Comparison of ENCODE assay signal across 1 cellular context in the genomic region with DNA sequence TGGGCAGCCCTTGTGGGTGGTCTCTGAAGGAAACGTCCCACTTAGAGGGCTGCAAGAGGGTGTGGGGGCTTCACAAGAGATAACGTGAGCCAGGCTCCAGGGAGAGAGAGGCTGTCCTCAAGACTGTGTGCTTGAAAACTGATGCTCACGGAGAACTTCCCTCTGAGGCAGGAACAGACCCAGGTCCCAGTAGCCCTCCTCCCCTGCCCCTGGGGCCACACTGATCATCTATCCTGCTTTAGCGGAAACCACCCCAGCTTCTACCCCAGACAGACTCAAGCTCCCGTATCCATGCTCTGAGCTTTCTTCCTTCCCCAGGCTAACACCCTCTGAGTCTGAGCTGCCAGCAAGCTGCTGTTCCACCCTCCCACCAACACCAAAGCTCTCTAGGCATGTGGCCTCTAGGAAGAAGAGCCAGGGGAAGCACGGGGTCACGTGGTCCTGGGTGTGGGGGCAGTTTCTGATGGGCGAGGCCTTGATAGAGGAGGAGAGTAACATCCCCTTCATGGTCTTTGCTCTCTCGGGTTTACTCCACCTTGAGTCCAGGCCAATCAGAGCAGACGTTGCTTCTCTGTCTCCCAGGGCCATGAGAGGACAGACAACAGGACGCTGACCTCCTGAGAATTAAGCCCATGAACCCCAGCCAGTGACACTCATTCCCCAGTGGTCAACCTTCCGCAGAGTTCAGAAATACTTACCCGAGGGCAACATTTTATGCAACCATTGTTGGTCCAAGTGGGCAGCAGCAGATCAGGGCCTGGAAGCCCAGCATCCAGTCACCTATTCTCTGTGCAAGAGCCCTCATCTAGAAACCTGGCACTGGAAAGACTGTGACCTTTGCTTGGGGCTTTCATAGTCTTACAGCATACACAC.
TF ChIP-seq lines count a peak whose summit lies in the region.

No MANE protein-coding gene starts in this region.

TF ChIP-seq in HepG2, 621 proteins besides CTCF, POLR2A, EP300 and RAD21 (continued from another document and continues in another):
- TF ChIP-seq, protein P1, sequence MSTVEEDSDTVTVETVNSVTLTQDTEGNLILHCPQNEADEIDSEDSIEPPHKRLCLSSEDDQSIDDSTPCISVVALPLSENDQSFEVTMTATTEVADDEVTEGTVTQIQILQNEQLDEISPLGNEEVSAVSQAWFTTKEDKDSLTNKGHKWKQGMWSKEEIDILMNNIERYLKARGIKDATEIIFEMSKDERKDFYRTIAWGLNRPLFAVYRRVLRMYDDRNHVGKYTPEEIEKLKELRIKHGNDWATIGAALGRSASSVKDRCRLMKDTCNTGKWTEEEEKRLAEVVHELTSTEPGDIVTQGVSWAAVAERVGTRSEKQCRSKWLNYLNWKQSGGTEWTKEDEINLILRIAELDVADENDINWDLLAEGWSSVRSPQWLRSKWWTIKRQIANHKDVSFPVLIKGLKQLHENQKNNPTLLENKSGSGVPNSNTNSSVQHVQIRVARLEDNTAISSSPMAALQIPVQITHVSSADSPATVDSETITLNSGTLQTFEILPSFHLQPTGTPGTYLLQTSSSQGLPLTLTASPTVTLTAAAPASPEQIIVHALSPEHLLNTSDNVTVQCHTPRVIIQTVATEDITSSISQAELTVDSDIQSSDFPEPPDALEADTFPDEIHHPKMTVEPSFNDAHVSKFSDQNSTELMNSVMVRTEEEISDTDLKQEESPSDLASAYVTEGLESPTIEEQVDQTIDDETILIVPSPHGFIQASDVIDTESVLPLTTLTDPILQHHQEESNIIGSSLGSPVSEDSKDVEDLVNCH (CRISPR knock-in tag; IDR thresholded peaks at IDR 0.05): peak; percentile 77; the same call in 1 of the 2 replicates
- peak; percentile 97; the same call in 1 of the 2 replicates for TF ChIP-seq PAX8 (CRISPR knock-in tag; IDR thresholded peaks at IDR 0.05; ENCODE audit: borderline replicate concordance)
- TF ChIP-seq, protein P2, sequence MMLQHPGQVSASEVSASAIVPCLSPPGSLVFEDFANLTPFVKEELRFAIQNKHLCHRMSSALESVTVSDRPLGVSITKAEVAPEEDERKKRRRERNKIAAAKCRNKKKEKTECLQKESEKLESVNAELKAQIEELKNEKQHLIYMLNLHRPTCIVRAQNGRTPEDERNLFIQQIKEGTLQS (CRISPR knock-in tag; IDR thresholded peaks at IDR 0.05): peak; percentile 44
- TF ChIP-seq ZNF282 (IDR thresholded peaks at IDR 0.05; ENCODE audit: partially characterized antibody): no peak
- TF ChIP-seq ESRRA (CRISPR knock-in tag; IDR thresholded peaks at IDR 0.05; ENCODE audit: low read depth): peak; percentile 97
- peak; percentile 85 for TF ChIP-seq TBL1XR1 (IDR thresholded peaks at IDR 0.05; ENCODE audit: borderline replicate concordance, low read length, partially characterized antibody)
- TF ChIP-seq HMG20A (CRISPR knock-in tag; IDR thresholded peaks at IDR 0.05; ENCODE audit: borderline replicate concordance): peak; percentile 80
- TF ChIP-seq, protein P3, sequence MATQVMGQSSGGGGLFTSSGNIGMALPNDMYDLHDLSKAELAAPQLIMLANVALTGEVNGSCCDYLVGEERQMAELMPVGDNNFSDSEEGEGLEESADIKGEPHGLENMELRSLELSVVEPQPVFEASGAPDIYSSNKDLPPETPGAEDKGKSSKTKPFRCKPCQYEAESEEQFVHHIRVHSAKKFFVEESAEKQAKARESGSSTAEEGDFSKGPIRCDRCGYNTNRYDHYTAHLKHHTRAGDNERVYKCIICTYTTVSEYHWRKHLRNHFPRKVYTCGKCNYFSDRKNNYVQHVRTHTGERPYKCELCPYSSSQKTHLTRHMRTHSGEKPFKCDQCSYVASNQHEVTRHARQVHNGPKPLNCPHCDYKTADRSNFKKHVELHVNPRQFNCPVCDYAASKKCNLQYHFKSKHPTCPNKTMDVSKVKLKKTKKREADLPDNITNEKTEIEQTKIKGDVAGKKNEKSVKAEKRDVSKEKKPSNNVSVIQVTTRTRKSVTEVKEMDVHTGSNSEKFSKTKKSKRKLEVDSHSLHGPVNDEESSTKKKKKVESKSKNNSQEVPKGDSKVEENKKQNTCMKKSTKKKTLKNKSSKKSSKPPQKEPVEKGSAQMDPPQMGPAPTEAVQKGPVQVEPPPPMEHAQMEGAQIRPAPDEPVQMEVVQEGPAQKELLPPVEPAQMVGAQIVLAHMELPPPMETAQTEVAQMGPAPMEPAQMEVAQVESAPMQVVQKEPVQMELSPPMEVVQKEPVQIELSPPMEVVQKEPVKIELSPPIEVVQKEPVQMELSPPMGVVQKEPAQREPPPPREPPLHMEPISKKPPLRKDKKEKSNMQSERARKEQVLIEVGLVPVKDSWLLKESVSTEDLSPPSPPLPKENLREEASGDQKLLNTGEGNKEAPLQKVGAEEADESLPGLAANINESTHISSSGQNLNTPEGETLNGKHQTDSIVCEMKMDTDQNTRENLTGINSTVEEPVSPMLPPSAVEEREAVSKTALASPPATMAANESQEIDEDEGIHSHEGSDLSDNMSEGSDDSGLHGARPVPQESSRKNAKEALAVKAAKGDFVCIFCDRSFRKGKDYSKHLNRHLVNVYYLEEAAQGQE (IDR thresholded peaks at IDR 0.05; ENCODE audit: borderline replicate concordance in 1 of 2, low read depth in 1 of 2, low read length in 2 of 2): peak in 1 of 2 experiments; percentile 79; a peak in 2 of 4 replicates
- no peak for TF ChIP-seq ARNT (IDR thresholded peaks at IDR 0.05)
- TF ChIP-seq MAF1 (CRISPR knock-in tag; IDR thresholded peaks at IDR 0.05; ENCODE audit: borderline replicate concordance): peak; percentile 2; the same call in 1 of the 2 replicates
- no peak for TF ChIP-seq SP4 (CRISPR knock-in tag; IDR thresholded peaks at IDR 0.05)
- TF ChIP-seq ZNF143 (CRISPR knock-in tag; IDR thresholded peaks at IDR 0.05): peak; percentile 48; the same call in 1 of the 2 replicates
- TF ChIP-seq, protein P4, sequence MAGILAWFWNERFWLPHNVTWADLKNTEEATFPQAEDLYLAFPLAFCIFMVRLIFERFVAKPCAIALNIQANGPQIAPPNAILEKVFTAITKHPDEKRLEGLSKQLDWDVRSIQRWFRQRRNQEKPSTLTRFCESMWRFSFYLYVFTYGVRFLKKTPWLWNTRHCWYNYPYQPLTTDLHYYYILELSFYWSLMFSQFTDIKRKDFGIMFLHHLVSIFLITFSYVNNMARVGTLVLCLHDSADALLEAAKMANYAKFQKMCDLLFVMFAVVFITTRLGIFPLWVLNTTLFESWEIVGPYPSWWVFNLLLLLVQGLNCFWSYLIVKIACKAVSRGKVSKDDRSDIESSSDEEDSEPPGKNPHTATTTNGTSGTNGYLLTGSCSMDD (CRISPR knock-in tag; IDR thresholded peaks at IDR 0.05): no peak; the same call in 1 of the 2 replicates
- TF ChIP-seq ZNF460 (CRISPR knock-in tag; IDR thresholded peaks at IDR 0.05; ENCODE audit: borderline replicate concordance): no peak
- TF ChIP-seq RFX5 (IDR thresholded peaks at IDR 0.05; ENCODE audit: low read depth, low read length): no peak
- peak; percentile 68; the same call in 1 of the 2 replicates for TF ChIP-seq ZNF652 (CRISPR knock-in tag; IDR thresholded peaks at IDR 0.05; ENCODE audit: borderline replicate concordance, low read depth)
- peak; percentile 95; the same call in 2 of the 3 replicates for TF ChIP-seq MXI1 (IDR thresholded peaks at IDR 0.05; ENCODE audit: borderline replicate concordance, low read depth, low read length)
- TF ChIP-seq, protein P5, sequence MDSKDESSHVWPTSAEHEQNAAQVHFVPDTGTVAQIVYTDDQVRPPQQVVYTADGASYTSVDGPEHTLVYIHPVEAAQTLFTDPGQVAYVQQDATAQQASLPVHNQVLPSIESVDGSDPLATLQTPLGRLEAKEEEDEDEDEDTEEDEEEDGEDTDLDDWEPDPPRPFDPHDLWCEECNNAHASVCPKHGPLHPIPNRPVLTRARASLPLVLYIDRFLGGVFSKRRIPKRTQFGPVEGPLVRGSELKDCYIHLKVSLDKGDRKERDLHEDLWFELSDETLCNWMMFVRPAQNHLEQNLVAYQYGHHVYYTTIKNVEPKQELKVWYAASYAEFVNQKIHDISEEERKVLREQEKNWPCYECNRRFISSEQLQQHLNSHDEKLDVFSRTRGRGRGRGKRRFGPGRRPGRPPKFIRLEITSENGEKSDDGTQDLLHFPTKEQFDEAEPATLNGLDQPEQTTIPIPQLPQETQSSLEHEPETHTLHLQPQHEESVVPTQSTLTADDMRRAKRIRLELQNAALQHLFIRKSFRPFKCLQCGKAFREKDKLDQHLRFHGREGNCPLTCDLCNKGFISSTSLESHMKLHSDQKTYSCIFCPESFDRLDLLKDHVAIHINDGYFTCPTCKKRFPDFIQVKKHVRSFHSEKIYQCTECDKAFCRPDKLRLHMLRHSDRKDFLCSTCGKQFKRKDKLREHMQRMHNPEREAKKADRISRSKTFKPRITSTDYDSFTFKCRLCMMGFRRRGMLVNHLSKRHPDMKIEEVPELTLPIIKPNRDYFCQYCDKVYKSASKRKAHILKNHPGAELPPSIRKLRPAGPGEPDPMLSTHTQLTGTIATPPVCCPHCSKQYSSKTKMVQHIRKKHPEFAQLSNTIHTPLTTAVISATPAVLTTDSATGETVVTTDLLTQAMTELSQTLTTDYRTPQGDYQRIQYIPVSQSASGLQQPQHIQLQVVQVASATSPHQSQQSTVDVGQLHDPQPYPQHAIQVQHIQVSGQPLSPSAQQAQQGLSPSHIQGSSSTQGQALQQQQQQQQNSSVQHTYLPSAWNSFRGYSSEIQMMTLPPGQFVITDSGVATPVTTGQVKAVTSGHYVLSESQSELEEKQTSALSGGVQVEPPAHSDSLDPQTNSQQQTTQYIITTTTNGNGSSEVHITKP (CRISPR knock-in tag; IDR thresholded peaks at IDR 0.05; ENCODE audit: low read depth): peak; percentile 78; the same call in 1 of the 2 replicates
- TF ChIP-seq ZNF34 (CRISPR knock-in tag; IDR thresholded peaks at IDR 0.05; ENCODE audit: borderline replicate concordance): peak; percentile 100
- TF ChIP-seq GTF3A (CRISPR knock-in tag; conservative IDR thresholded peaks at IDR 0.05): peak; percentile 97
- TF ChIP-seq, protein P6, sequence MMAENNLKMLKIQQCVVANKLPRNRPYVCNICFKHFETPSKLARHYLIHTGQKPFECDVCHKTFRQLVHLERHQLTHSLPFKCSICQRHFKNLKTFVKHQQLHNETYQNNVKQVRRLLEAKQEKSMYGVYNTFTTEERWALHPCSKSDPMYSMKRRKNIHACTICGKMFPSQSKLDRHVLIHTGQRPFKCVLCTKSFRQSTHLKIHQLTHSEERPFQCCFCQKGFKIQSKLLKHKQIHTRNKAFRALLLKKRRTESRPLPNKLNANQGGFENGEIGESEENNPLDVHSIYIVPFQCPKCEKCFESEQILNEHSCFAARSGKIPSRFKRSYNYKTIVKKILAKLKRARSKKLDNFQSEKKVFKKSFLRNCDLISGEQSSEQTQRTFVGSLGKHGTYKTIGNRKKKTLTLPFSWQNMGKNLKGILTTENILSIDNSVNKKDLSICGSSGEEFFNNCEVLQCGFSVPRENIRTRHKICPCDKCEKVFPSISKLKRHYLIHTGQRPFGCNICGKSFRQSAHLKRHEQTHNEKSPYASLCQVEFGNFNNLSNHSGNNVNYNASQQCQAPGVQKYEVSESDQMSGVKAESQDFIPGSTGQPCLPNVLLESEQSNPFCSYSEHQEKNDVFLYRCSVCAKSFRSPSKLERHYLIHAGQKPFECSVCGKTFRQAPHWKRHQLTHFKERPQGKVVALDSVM (CRISPR knock-in tag; IDR thresholded peaks at IDR 0.05): no peak
- peak; percentile 99 for TF ChIP-seq RXRA (CRISPR knock-in tag; IDR thresholded peaks at IDR 0.05)
- TF ChIP-seq ZNF616 (CRISPR knock-in tag; IDR thresholded peaks at IDR 0.05; ENCODE audit: low read depth): peak; percentile 83; the same call in 1 of the 2 replicates
- TF ChIP-seq, protein P7, sequence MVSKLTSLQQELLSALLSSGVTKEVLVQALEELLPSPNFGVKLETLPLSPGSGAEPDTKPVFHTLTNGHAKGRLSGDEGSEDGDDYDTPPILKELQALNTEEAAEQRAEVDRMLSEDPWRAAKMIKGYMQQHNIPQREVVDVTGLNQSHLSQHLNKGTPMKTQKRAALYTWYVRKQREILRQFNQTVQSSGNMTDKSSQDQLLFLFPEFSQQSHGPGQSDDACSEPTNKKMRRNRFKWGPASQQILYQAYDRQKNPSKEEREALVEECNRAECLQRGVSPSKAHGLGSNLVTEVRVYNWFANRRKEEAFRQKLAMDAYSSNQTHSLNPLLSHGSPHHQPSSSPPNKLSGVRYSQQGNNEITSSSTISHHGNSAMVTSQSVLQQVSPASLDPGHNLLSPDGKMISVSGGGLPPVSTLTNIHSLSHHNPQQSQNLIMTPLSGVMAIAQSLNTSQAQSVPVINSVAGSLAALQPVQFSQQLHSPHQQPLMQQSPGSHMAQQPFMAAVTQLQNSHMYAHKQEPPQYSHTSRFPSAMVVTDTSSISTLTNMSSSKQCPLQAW (CRISPR knock-in tag; IDR thresholded peaks at IDR 0.05): no peak
- TF ChIP-seq PRMT3 (CRISPR knock-in tag; IDR thresholded peaks at IDR 0.05; ENCODE audit: borderline replicate concordance, low read depth): no peak
- no peak for TF ChIP-seq CCDC6 (CRISPR knock-in tag; IDR thresholded peaks at IDR 0.05)
- peak; percentile 99 for TF ChIP-seq DNMT3B (CRISPR knock-in tag; conservative IDR thresholded peaks at IDR 0.05)
- TF ChIP-seq CBX5 (CRISPR knock-in tag; IDR thresholded peaks at IDR 0.05; ENCODE audit: borderline replicate concordance): peak; percentile 97
- TF ChIP-seq KLF6 (CRISPR knock-in tag; IDR thresholded peaks at IDR 0.05): peak; percentile 100
- TF ChIP-seq FOXA1 (IDR thresholded peaks at IDR 0.05): no peak
- peak; percentile 60 for TF ChIP-seq FOXA1 (CRISPR knock-in tag; IDR thresholded peaks at IDR 0.05)
- peak; percentile 77 for TF ChIP-seq YY1 (IDR thresholded peaks at IDR 0.05; ENCODE audit: insufficient read depth, insufficient replicate concordance, low read depth, low read length)
